8 cellular contexts compared by ENCODE assay signal in the genomic region with DNA sequence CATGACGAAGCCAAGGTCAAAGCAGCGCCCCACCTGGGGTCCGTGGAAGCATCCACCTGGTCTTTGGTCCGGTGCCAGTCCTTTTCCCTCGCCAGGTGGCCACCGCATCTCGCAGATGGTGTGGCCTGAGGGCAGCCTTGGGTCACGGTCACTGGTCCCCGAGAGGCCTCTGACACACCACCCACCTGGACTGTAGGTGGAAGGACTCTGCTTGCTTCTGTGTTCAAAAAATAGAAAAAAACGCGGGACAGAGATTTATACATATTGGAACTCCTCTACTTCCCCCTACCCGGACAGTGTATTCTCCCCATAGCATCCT. TPM values are rescaled to one million over a fixed set of nuclear protein-coding genes. Genes with fewer than 3 reads are reported as not detected.
DNase-seq lines count a peak whose midpoint lies in the region; ATAC-seq and TF ChIP-seq lines count a peak whose summit lies in the region.

No MANE protein-coding gene starts in this region.

- H3K27ac ChIP-seq in DOHH2 (ENCODE audit: low read depth, low read length), result no peak overlapping the region
- no peak overlapping the region for H3K27ac ChIP-seq in iPS-18a (ENCODE audit: low read length)
- peak overlapping the region in 2 of 3 donors; percentile 86 to 90 for H3K27ac ChIP-seq in thyroid gland

- peaks cover 12% of the 10 kb centered on the region for H3K4me1 ChIP-seq in DOHH2 (ENCODE audit: control insufficient read depth, low read length)
- H3K4me1 ChIP-seq in HAP-1, result peaks cover 3% of the 10 kb centered on the region
- peaks cover 10% of the 10 kb centered on the region for H3K4me1 ChIP-seq in iPS-18a (ENCODE audit: control insufficient read depth, low read depth, low read length)
- peaks cover 7 to 10% of the 10 kb centered on the region in 2 donors for H3K4me1 ChIP-seq in thyroid gland

- peaks cover 32% of the 10 kb centered on the region for H3K27me3 ChIP-seq in DOHH2 (ENCODE audit: control insufficient read depth, low read length)
- H3K27me3 ChIP-seq in HAP-1 (ENCODE audit: low read depth), result no peaks in the 10 kb centered on the region
- H3K27me3 ChIP-seq in iPS-18a (ENCODE audit: control insufficient read depth, insufficient read depth, low read length), result peaks cover 7% of the 10 kb centered on the region
- no peaks in the 10 kb centered on the region for H3K27me3 ChIP-seq in thyroid gland

- H3K9ac ChIP-seq in iPS-18a (ENCODE audit: low read length), result no peak overlapping the region

- H3K79me2 ChIP-seq in DOHH2 (ENCODE audit: control insufficient read depth, low read length), result no peaks in the 10 kb centered on the region

- TF ChIP-seq CTCF in DOHH2 (IDR thresholded peaks at IDR 0.05; ENCODE audit: low read depth, low read length, poor library complexity, severe bottlenecking), result peak; percentile 3
- peak in 1 of 6 experiments; percentile 19 for TF ChIP-seq CTCF in thyroid gland (IDR thresholded peaks at IDR 0.05)

- H3F3A ChIP-seq in DOHH2 (ENCODE audit: control insufficient read depth, insufficient read depth), result no peaks in the 10 kb centered on the region

- no peaks in the 10 kb centered on the region for H3K9me3 ChIP-seq in DOHH2 (ENCODE audit: control insufficient read depth, insufficient read depth, low read length)
- H3K9me3 ChIP-seq in HAP-1, result no peaks in the 10 kb centered on the region
- no peaks in the 10 kb centered on the region for H3K9me3 ChIP-seq in iPS-18a (ENCODE audit: control insufficient read depth, low read depth, low read length)
- no peaks in the 10 kb centered on the region for H3K9me3 ChIP-seq in thyroid gland

- in situ Hi-C loops in HAP-1 (cut with MboI; ENCODE audit: low sequenced_read_pairs) (loop anchor here (25.0 kb wide), 1 partner anchor 305 kb away; no protein-coding TSS in a partner anchor), KBM-7 (cut with MboI; ENCODE audit: low pct_unique_long_range_greater_than_20kb, low sequenced_read_pairs) (no loop called here)

- intact Hi-C loops in thyroid gland (cut with DNase I), result no loop called here

- ATAC-seq in SK-N-SH treated with all-trans-retinoic acid at 6 μM for 48 hours, result peak; percentile 3
- ATAC-seq in GM19328 (IDR thresholded peaks at IDR 0.05; ENCODE audit: unreplicated experiment), result no peak

- WGBS in thyroid gland, 2 donors, result 9 to 11% methylated on average over 12 of the region's 12 CpGs

- no peak for TF ChIP-seq POLR2A in thyroid gland (IDR thresholded peaks at IDR 0.05)

- no peak for DNase-seq in HAP-1 (ENCODE audit: low spot score in 2 of 2)
- DNase-seq in thyroid gland, result no peak
- no peak for DNase-seq in KBM-7
- DNase-seq in COLO668 (lab: John Stamatoyannopoulos, UW; ENCODE audit: unreplicated experiment), result no peak

- no peaks in the 10 kb centered on the region for H4K20me1 ChIP-seq in DOHH2 (ENCODE audit: control insufficient read depth, insufficient read depth, low read depth, low read length)

- H3K4me2 ChIP-seq in DOHH2 (ENCODE audit: low read length), result peak overlapping the region; percentile 92

- no peaks in the 10 kb centered on the region for H3K36me3 ChIP-seq in DOHH2 (ENCODE audit: control insufficient read depth, low read length)
- no peaks in the 10 kb centered on the region for H3K36me3 ChIP-seq in HAP-1 (replicated peaks)
- H3K36me3 ChIP-seq in iPS-18a (ENCODE audit: control insufficient read depth, low read depth, low read length), result no peaks in the 10 kb centered on the region
- no peaks in the 10 kb centered on the region for H3K36me3 ChIP-seq in thyroid gland

- no peaks in the 10 kb centered on the region for H3K9me2 ChIP-seq in DOHH2 (replicated peaks; ENCODE audit: control insufficient read depth, low read length)

- peak overlapping the region; percentile 79 for H3K4me3 ChIP-seq in DOHH2 (ENCODE audit: low read length)
- H3K4me3 ChIP-seq in HAP-1, result peak overlapping the region; percentile 69
- H3K4me3 ChIP-seq in iPS-18a (ENCODE audit: low read length), result peak overlapping the region; percentile 89
- H3K4me3 ChIP-seq in thyroid gland (replicated peaks in 1 of 3), result peak overlapping the region in 1 of 3 donors; percentile 84

TF ChIP-seq in SK-N-SH treated with all-trans-retinoic acid at 6 μM for 48 hours, 23 proteins besides CTCF, POLR2A, EP300 and RAD21:
- TF ChIP-seq, protein P1, sequence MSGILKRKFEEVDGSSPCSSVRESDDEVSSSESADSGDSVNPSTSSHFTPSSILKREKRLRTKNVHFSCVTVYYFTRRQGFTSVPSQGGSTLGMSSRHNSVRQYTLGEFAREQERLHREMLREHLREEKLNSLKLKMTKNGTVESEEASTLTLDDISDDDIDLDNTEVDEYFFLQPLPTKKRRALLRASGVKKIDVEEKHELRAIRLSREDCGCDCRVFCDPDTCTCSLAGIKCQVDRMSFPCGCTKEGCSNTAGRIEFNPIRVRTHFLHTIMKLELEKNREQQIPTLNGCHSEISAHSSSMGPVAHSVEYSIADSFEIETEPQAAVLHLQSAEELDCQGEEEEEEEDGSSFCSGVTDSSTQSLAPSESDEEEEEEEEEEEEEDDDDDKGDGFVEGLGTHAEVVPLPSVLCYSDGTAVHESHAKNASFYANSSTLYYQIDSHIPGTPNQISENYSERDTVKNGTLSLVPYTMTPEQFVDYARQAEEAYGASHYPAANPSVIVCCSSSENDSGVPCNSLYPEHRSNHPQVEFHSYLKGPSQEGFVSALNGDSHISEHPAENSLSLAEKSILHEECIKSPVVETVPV (CRISPR knock-in tag; IDR thresholded peaks at IDR 0.05), result no peak
- no peak for TF ChIP-seq PPARA (CRISPR knock-in tag; IDR thresholded peaks at IDR 0.05; ENCODE audit: borderline replicate concordance)
- TF ChIP-seq, protein P2, sequence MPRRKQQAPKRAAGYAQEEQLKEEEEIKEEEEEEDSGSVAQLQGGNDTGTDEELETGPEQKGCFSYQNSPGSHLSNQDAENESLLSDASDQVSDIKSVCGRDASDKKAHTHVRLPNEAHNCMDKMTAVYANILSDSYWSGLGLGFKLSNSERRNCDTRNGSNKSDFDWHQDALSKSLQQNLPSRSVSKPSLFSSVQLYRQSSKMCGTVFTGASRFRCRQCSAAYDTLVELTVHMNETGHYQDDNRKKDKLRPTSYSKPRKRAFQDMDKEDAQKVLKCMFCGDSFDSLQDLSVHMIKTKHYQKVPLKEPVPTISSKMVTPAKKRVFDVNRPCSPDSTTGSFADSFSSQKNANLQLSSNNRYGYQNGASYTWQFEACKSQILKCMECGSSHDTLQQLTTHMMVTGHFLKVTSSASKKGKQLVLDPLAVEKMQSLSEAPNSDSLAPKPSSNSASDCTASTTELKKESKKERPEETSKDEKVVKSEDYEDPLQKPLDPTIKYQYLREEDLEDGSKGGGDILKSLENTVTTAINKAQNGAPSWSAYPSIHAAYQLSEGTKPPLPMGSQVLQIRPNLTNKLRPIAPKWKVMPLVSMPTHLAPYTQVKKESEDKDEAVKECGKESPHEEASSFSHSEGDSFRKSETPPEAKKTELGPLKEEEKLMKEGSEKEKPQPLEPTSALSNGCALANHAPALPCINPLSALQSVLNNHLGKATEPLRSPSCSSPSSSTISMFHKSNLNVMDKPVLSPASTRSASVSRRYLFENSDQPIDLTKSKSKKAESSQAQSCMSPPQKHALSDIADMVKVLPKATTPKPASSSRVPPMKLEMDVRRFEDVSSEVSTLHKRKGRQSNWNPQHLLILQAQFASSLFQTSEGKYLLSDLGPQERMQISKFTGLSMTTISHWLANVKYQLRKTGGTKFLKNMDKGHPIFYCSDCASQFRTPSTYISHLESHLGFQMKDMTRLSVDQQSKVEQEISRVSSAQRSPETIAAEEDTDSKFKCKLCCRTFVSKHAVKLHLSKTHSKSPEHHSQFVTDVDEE (CRISPR knock-in tag; IDR thresholded peaks at IDR 0.05), result no peak
- no peak for TF ChIP-seq ZNF565 (CRISPR knock-in tag; conservative IDR thresholded peaks at IDR 0.05; ENCODE audit: low read depth)
- TF ChIP-seq ESRRG (CRISPR knock-in tag; IDR thresholded peaks at IDR 0.05), result no peak
- no peak for TF ChIP-seq ARNTL (CRISPR knock-in tag; IDR thresholded peaks at IDR 0.05; ENCODE audit: borderline replicate concordance, low read depth)
- TF ChIP-seq RARB (CRISPR knock-in tag; IDR thresholded peaks at IDR 0.05), result no peak
- TF ChIP-seq, protein P3, sequence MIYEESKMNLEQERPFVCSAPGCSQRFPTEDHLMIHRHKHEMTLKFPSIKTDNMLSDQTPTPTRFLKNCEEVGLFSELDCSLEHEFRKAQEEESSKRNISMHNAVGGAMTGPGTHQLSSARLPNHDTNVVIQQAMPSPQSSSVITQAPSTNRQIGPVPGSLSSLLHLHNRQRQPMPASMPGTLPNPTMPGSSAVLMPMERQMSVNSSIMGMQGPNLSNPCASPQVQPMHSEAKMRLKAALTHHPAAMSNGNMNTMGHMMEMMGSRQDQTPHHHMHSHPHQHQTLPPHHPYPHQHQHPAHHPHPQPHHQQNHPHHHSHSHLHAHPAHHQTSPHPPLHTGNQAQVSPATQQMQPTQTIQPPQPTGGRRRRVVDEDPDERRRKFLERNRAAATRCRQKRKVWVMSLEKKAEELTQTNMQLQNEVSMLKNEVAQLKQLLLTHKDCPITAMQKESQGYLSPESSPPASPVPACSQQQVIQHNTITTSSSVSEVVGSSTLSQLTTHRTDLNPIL (CRISPR knock-in tag; IDR thresholded peaks at IDR 0.05; ENCODE audit: low read depth), result no peak
- TF ChIP-seq GLIS3 (CRISPR knock-in tag; IDR thresholded peaks at IDR 0.05), result no peak
- no peak for TF ChIP-seq ZFP30 (CRISPR knock-in tag; IDR thresholded peaks at IDR 0.05)
- TF ChIP-seq BACH2 (CRISPR knock-in tag; IDR thresholded peaks at IDR 0.05; ENCODE audit: borderline replicate concordance), result no peak
- TF ChIP-seq CSDC2 (CRISPR knock-in tag; IDR thresholded peaks at IDR 0.05), result no peak
- TF ChIP-seq, protein P4, sequence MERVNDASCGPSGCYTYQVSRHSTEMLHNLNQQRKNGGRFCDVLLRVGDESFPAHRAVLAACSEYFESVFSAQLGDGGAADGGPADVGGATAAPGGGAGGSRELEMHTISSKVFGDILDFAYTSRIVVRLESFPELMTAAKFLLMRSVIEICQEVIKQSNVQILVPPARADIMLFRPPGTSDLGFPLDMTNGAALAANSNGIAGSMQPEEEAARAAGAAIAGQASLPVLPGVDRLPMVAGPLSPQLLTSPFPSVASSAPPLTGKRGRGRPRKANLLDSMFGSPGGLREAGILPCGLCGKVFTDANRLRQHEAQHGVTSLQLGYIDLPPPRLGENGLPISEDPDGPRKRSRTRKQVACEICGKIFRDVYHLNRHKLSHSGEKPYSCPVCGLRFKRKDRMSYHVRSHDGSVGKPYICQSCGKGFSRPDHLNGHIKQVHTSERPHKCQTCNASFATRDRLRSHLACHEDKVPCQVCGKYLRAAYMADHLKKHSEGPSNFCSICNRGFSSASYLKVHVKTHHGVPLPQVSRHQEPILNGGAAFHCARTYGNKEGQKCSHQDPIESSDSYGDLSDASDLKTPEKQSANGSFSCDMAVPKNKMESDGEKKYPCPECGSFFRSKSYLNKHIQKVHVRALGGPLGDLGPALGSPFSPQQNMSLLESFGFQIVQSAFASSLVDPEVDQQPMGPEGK (CRISPR knock-in tag; IDR thresholded peaks at IDR 0.05; ENCODE audit: borderline replicate concordance), result no peak
- no peak for TF ChIP-seq TOX (CRISPR knock-in tag; IDR thresholded peaks at IDR 0.05; ENCODE audit: borderline replicate concordance)
- no peak for TF ChIP-seq ZFP3 (CRISPR knock-in tag; IDR thresholded peaks at IDR 0.05)
- TF ChIP-seq ISL1 (CRISPR knock-in tag; IDR thresholded peaks at IDR 0.05), result no peak

RNA-seq across cellular contexts. Expression of a gene that starts 0.5 kb away (rescaled TPM):
- total RNA-seq in thyroid gland, result 10 to 100 TPM; 10.3 to 18.7 (median 11.3) TPM

Comparison
In these comparisons a context has a peak if more than half of its experiments do, and no peak if none do; other contexts are left out.
1. H3K27ac ChIP-seq: peak in thyroid gland (2 of 3); none in DOHH2 (single experiment) and iPS-18a (single experiment).